8 cellular contexts compared by ENCODE assay signal in genomic region chr1:88985033-88985432, GRCh38. TPM values are rescaled to one million over a fixed set of nuclear protein-coding genes. Genes with fewer than 3 reads are reported as not detected.
A peak's percentile ranks its signal among the peaks of the same experiment; 100 is the strongest.
DNase-seq lines count a peak whose midpoint lies in the region; ATAC-seq lines count a peak whose summit lies in the region.

No MANE protein-coding gene starts in this region.

- peaks cover 83% of the 10 kb centered on the region for H3K4me1 Mint-ChIP-seq in stimulated activated naive CD8-positive, alpha-beta T cell treated with anti-CD3 and anti-CD28 coated beads, Interleukin-15, amount 100 ng/mL, for 72 hours

- no peaks in the 10 kb centered on the region for H3K27me3 Mint-ChIP-seq in stimulated activated naive CD8-positive, alpha-beta T cell treated with anti-CD3 and anti-CD28 coated beads, Interleukin-15, amount 100 ng/mL, for 72 hours

- peak; percentile 77 for DNase-seq in Ammon's horn (ENCODE audit: low spot score)
- DNase-seq in M059J (ENCODE audit: low read depth), result peak; percentile 98
- peak; percentile 89 for DNase-seq in amniotic epithelial cell (ENCODE audit: low read depth)
- DNase-seq in hippocampal formation (lab: John Stamatoyannopoulos, UW), result peak; percentile 20 to 72
- DNase-seq in stimulated activated naive CD8-positive, alpha-beta T cell treated with anti-CD3 and anti-CD28 coated beads, Interleukin-15, amount 100 ng/mL, for 72 hours, result no peak
- DNase-seq in HuH-7.5 (ENCODE audit: low spot score), result no peak
- no peak for DNase-seq in KBM-7

- peak; percentile 65 for ATAC-seq in stimulated activated naive CD8-positive, alpha-beta T cell treated with anti-CD3 and anti-CD28 coated beads, Interleukin-15, amount 100 ng/mL, for 72 hours
- no peak for ATAC-seq in GM21528 (IDR thresholded peaks at IDR 0.05; ENCODE audit: low FRiP score, unreplicated experiment)

- peaks cover 1 to 7% of the 10 kb centered on the region in 2 donors for H3K9me3 Mint-ChIP-seq in stimulated activated naive CD8-positive, alpha-beta T cell treated with anti-CD3 and anti-CD28 coated beads, Interleukin-15, amount 100 ng/mL, for 72 hours

- in situ Hi-C loops in KBM-7 (cut with MboI; ENCODE audit: low pct_unique_long_range_greater_than_20kb, low sequenced_read_pairs), result no loop called here

- H3K4me3 Mint-ChIP-seq in stimulated activated naive CD8-positive, alpha-beta T cell treated with anti-CD3 and anti-CD28 coated beads, Interleukin-15, amount 100 ng/mL, for 72 hours, result peak overlapping the region; percentile 43 to 54

- H3K27ac Mint-ChIP-seq in stimulated activated naive CD8-positive, alpha-beta T cell treated with anti-CD3 and anti-CD28 coated beads, Interleukin-15, amount 100 ng/mL, for 72 hours, result no peak overlapping the region

RNA-seq across cellular contexts. Expression of gene KYAT3, which starts 7.4 kb away (rescaled TPM):
- total RNA-seq in M059J (2014; rRNA removed; shearing (Covaris generic)), result 44.4 and 52.2 TPM in 2 replicates

RNA-seq across cellular contexts. Expression of gene RBMXL1, which starts 7.4 kb away (rescaled TPM):
- 10.6 and 15.9 TPM in 2 replicates for total RNA-seq in M059J (2014; rRNA removed; shearing (Covaris generic))

RNA-seq across cellular contexts. Expression of gene GBP3, which starts 37.6 kb away (rescaled TPM):
- total RNA-seq in M059J (2014; rRNA removed; shearing (Covaris generic)), result 88.8 and 89.5 TPM in 2 replicates

Comparison
In these comparisons a context has a peak if more than half of its experiments do, and no peak if none do; other contexts are left out.
1. DNase-seq: peak in Ammon's horn (single experiment), M059J (single experiment), amniotic epithelial cell (single experiment) and hippocampal formation (2 of 2); none in stimulated activated naive CD8-positive, alpha-beta T cell treated with anti-CD3 and anti-CD28 coated beads, Interleukin-15, amount 100 ng/mL, for 72 hours (0 of 2), HuH-7.5 (single experiment) and KBM-7 (single experiment).